Comparison of ENCODE assay signal across 13 cellular contexts in the genomic region with DNA sequence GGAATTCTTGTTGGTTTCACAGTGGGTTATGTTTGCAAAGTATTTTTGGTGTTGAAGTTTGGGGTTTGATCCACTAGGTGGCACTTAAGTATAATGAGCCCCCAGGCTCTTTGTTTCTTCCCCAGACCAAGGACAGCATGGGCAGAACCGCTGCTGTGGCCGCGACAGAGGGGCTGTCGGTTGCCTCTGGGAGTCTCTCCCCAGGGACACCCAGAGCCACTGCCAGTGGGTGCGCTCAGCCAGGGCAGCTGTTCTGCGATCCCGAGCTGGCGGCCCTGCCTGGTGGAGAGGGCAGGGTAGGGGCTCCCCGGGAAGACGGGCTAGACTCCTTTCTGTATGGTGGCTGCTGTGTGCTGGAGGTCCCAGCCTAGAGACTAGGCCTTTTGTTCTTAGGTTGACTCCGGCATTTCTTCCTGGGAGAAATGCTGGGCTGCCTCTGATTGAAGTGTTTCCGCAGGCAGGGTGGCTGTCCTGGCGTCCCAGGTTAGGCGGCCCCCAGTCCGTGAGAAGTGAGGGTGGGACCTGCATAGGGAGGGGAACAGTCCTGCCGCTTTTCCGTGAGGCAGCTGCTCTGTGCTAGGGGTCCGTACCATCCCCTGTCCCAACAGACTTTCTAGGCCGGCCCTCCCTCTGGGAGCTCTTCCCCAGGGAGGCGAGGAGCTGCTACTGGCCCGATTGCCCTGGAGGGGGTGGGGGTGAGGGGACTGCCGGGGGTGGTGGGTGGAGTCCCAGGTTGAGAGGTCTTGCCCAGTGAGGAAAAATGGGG.
DNase-seq lines count a peak whose midpoint lies in the region; ATAC-seq and TF ChIP-seq lines count a peak whose summit lies in the region.
"Had no signal": no experiment of that assay in that cellular context is flagged by ENCODE, and none has a peak within 500 bp of the region (broad histone marks: within the 10 kb centered on the region; RNA-seq: fewer than 3 reads in every experiment).

No MANE protein-coding gene starts in this region.

- WGBS in aorta, 2 donors: 78 to 90% methylated on average over 22 of the region's 22 CpGs

- H3K4me1 ChIP-seq in aorta (ENCODE audit: control insufficient read depth in 1 of 2, insufficient read depth in 2 of 2, low read length in 2 of 2): no peaks in the 10 kb centered on the region
- H3K4me1 ChIP-seq: thyroid gland had no signal

- H3K36me3 ChIP-seq in aorta (ENCODE audit: control insufficient read depth in 1 of 2, insufficient read depth in 2 of 2, low read length in 1 of 2): no peaks in the 10 kb centered on the region
- H3K36me3 ChIP-seq: thyroid gland had no signal

- H3K27ac ChIP-seq in aorta (ENCODE audit: low read depth in 1 of 2, low read length in 2 of 2): no peak overlapping the region
- H3K27ac ChIP-seq: thyroid gland had no signal

- DNase-seq in NCI-H748 (lab: John Stamatoyannopoulos, UW; ENCODE audit: unreplicated experiment) (peak; percentile 15), NCI-H748 treated with DMSO at 0.1 percent for 48 hours (lab: John Stamatoyannopoulos, UW) (no peak), choroid plexus epithelial cell (ENCODE audit: low read depth) (no peak), sciatic nerve (ENCODE audit: low spot score) (no peak), HPDE6-E6E7 (ENCODE audit: extremely low spot score) (no peak), GM19238 (ENCODE audit: insufficient read length, low spot score) (no peak), aorta (no peak)
- DNase-seq: activated CD4-positive, alpha-beta T cell treated with anti-CD3 and anti-CD28 coated beads, Interleukin-2, amount 10 ng/mL, durations not matched to agents 7 days and 5 days; activated naive CD4-positive, alpha-beta T cell treated with Interleukin-2 at 50 U/mL for 16 hours; cortex of kidney; NCI-H187; thyroid gland had no signal

- intact Hi-C loops in sciatic nerve (cut with DNase I): no loop called here
- intact Hi-C loops in aorta (cut with DNase I): no loop called here

- no peaks in the 10 kb centered on the region for H3K27me3 ChIP-seq in aorta (ENCODE audit: control insufficient read depth in 1 of 2, insufficient read depth in 2 of 2, low read length in 1 of 2)
- H3K27me3 ChIP-seq: thyroid gland had no signal

- peaks cover 2% of the 10 kb centered on the region for H3K9me3 ChIP-seq in aorta (ENCODE audit: control insufficient read depth, low read length)
- H3K9me3 ChIP-seq: thyroid gland had no signal

- ATAC-seq in sciatic nerve (peak; percentile 22), aorta (ENCODE audit: low FRiP score) (no peak)

- H3K4me3 ChIP-seq in choroid plexus epithelial cell (ENCODE audit: low read depth, low read length): no peak overlapping the region
- H3K4me3 ChIP-seq in aorta (ENCODE audit: low read length in 2 of 2): no peak overlapping the region
- H3K4me3 ChIP-seq: thyroid gland had no signal

- TF ChIP-seq CTCF in LNCAP (IDR thresholded peaks at IDR 0.05): peak; percentile 17; the same call in 1 of the 2 replicates
- TF ChIP-seq CTCF in choroid plexus epithelial cell (conservative IDR thresholded peaks at IDR 0.05; ENCODE audit: low read depth, low read length): peak; percentile 39
